1 cellular context compared by ENCODE assay signal in the genomic region with DNA sequence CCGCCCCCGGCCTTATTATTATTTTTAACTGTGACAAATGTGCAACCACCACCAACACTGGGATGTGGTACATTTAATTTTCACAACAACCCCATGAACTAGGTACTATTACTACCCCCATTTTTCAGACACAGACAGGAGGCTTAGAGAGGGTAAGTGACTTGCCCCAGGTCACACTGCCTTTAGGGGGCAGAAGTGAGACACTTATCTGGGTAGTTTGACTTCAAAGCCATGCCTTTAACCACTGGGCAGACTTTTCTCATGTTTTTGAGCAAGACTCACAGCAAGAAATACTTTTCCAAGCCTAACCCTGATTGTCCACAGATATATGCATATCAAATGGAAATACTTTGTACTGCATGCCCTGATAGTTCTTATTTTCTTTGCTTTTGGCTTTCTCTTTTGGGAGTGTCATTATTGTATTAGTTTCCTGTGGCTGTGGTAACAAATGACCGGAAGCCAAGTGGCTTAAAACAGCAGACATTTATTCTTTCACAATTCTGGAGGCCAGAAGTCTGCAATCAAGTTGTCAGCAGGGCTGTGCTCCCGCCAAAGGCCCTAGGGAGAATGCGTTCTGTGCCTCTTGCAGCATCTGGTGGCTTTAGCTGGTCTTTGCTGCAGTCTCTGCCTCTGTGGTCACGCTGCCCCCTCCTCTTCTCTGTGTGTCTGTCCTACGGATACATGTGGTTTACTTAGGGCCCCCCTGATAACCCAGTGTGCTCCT.
TF ChIP-seq lines count a peak whose summit lies in the region.

No MANE protein-coding gene starts in this region.

TF ChIP-seq in GM23338, 12 proteins besides CTCF, POLR2A, EP300 and RAD21 (continued from another document):
- TF ChIP-seq, protein P1, sequence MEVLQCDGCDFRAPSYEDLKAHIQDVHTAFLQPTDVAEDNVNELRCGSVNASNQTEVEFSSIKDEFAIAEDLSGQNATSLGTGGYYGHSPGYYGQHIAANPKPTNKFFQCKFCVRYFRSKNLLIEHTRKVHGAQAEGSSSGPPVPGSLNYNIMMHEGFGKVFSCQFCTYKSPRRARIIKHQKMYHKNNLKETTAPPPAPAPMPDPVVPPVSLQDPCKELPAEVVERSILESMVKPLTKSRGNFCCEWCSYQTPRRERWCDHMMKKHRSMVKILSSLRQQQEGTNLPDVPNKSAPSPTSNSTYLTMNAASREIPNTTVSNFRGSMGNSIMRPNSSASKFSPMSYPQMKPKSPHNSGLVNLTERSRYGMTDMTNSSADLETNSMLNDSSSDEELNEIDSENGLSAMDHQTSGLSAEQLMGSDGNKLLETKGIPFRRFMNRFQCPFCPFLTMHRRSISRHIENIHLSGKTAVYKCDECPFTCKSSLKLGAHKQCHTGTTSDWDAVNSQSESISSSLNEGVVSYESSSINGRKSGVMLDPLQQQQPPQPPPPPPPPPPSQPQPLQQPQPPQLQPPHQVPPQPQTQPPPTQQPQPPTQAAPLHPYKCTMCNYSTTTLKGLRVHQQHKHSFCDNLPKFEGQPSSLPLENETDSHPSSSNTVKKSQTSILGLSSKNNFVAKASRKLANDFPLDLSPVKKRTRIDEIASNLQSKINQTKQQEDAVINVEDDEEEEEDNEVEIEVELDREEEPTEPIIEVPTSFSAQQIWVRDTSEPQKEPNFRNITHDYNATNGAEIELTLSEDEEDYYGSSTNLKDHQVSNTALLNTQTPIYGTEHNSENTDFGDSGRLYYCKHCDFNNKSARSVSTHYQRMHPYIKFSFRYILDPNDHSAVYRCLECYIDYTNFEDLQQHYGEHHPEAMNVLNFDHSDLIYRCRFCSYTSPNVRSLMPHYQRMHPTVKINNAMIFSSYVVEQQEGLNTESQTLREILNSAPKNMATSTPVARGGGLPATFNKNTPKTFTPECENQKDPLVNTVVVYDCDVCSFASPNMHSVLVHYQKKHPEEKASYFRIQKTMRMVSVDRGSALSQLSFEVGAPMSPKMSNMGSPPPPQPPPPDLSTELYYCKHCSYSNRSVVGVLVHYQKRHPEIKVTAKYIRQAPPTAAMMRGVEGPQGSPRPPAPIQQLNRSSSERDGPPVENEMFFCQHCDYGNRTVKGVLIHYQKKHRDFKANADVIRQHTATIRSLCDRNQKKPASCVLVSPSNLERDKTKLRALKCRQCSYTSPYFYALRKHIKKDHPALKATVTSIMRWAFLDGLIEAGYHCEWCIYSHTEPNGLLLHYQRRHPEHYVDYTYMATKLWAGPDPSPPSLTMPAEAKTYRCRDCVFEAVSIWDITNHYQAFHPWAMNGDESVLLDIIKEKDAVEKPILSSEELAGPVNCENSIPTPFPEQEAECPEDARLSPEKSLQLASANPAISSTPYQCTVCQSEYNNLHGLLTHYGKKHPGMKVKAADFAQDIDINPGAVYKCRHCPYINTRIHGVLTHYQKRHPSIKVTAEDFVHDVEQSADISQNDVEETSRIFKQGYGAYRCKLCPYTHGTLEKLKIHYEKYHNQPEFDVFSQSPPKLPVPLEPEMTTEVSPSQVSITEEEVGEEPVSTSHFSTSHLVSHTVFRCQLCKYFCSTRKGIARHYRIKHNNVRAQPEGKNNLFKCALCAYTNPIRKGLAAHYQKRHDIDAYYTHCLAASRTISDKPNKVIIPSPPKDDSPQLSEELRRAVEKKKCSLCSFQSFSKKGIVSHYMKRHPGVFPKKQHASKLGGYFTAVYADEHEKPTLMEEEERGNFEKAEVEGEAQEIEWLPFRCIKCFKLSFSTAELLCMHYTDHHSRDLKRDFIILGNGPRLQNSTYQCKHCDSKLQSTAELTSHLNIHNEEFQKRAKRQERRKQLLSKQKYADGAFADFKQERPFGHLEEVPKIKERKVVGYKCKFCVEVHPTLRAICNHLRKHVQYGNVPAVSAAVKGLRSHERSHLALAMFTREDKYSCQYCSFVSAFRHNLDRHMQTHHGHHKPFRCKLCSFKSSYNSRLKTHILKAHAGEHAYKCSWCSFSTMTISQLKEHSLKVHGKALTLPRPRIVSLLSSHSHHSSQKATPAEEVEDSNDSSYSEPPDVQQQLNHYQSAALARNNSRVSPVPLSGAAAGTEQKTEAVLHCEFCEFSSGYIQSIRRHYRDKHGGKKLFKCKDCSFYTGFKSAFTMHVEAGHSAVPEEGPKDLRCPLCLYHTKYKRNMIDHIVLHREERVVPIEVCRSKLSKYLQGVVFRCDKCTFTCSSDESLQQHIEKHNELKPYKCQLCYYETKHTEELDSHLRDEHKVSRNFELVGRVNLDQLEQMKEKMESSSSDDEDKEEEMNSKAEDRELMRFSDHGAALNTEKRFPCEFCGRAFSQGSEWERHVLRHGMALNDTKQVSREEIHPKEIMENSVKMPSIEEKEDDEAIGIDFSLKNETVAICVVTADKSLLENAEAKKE (CRISPR knock-in tag; IDR thresholded peaks at IDR 0.05), result no peak
- TF ChIP-seq ZNF114 (CRISPR knock-in tag; IDR thresholded peaks at IDR 0.05) (no peak), NANOG (IDR thresholded peaks at IDR 0.05; ENCODE audit: borderline replicate concordance) (no peak), EZH2phosphoT487 (IDR thresholded peaks at IDR 0.05; ENCODE audit: unreplicated experiment) (no peak), EZH2 (IDR thresholded peaks at IDR 0.05; ENCODE audit: low read depth, unreplicated experiment) (no peak)
- TF ChIP-seq, protein P2, sequence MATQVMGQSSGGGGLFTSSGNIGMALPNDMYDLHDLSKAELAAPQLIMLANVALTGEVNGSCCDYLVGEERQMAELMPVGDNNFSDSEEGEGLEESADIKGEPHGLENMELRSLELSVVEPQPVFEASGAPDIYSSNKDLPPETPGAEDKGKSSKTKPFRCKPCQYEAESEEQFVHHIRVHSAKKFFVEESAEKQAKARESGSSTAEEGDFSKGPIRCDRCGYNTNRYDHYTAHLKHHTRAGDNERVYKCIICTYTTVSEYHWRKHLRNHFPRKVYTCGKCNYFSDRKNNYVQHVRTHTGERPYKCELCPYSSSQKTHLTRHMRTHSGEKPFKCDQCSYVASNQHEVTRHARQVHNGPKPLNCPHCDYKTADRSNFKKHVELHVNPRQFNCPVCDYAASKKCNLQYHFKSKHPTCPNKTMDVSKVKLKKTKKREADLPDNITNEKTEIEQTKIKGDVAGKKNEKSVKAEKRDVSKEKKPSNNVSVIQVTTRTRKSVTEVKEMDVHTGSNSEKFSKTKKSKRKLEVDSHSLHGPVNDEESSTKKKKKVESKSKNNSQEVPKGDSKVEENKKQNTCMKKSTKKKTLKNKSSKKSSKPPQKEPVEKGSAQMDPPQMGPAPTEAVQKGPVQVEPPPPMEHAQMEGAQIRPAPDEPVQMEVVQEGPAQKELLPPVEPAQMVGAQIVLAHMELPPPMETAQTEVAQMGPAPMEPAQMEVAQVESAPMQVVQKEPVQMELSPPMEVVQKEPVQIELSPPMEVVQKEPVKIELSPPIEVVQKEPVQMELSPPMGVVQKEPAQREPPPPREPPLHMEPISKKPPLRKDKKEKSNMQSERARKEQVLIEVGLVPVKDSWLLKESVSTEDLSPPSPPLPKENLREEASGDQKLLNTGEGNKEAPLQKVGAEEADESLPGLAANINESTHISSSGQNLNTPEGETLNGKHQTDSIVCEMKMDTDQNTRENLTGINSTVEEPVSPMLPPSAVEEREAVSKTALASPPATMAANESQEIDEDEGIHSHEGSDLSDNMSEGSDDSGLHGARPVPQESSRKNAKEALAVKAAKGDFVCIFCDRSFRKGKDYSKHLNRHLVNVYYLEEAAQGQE (IDR thresholded peaks at IDR 0.05; ENCODE audit: unreplicated experiment), result no peak
